Comparison of ENCODE assay signal across 34 cellular contexts in genomic region chr1:110484801-110485200, GRCh38. TPM values are rescaled to one million over a fixed set of nuclear protein-coding genes. Genes with fewer than 3 reads are reported as not detected.
"Had no signal": no experiment of that assay in that cellular context is flagged by ENCODE, and none has a peak within 500 bp of the region (broad histone marks: within the 10 kb centered on the region; RNA-seq: fewer than 3 reads in every experiment).

No MANE protein-coding gene starts in this region.

- FAIRE-seq: bronchial epithelial cell, TTC549 had no signal

- H3K27ac ChIP-seq: ascending aorta, cardiac muscle cell, VCaP had no signal

- DNase-seq: activated CD4-positive, alpha-beta memory T cell treated with anti-CD3 and anti-CD28 coated beads, Interleukin-2, amount 10 ng/mL, durations not matched to agents 7 days and 5 days; activated CD4-positive, alpha-beta T cell treated with anti-CD3 and anti-CD28 coated beads for 1 hour; activated CD4-positive, alpha-beta T cell treated with anti-CD3 and anti-CD28 coated beads for 36 hours; activated CD4-positive, alpha-beta T cell treated with anti-CD3 and anti-CD28 coated beads for 48 hours; activated CD4-positive, alpha-beta T cell treated with anti-CD3 and anti-CD28 coated beads, Interleukin-2, amount 10 ng/mL, durations not matched to agents 7 days and 5 days; activated CD4-positive, alpha-beta T cell treated with anti-CD3 and anti-CD28 coated beads, Interleukin-2, amount 50 U/mL, for 48 hours; activated CD4-positive, CD25-positive, alpha-beta regulatory T cell; activated CD8-positive, alpha-beta memory T cell treated with anti-CD3 and anti-CD28 coated beads for 24 hours; activated CD8-positive, alpha-beta memory T cell treated with anti-CD3 and anti-CD28 coated beads, Interleukin-2, amount 10 ng/mL, durations not matched to agents 7 days and 5 days; activated CD8-positive, alpha-beta memory T cell treated with anti-CD3 and anti-CD28 coated beads, Interleukin-2, amount 50 U/mL, for 48 hours; activated CD8-positive, alpha-beta T cell treated with anti-CD3 and anti-CD28 coated beads, Interleukin-2, amount 10 ng/mL, durations not matched to agents 7 days and 5 days; activated effector memory CD4-positive, alpha-beta T cell treated with Interleukin-2 at 50 U/mL for 16 hours; activated gamma-delta T cell; activated naive CD4-positive, alpha-beta T cell treated with anti-CD3 and anti-CD28 coated beads, Interleukin-2, amount 10 ng/mL, durations not matched to agents 7 days and 5 days; activated naive CD4-positive, alpha-beta T cell treated with Interleukin-2 at 50 U/mL for 16 hours; activated naive CD8-positive, alpha-beta T cell treated with anti-CD3 and anti-CD28 coated beads, Interleukin-2, amount 10 ng/mL, durations not matched to agents 7 days and 5 days; activated naive CD8-positive, alpha-beta T cell treated with anti-CD3 and anti-CD28 coated beads, Interleukin-2, amount 50 U/mL, for 24 hours; activated T-cell treated with anti-CD3 and anti-CD28 coated beads, Interleukin-2, amount 50 U/mL, for 24 hours; activated T-cell treated with anti-CD3 and anti-CD28 coated beads, Interleukin-2, amount 50 U/mL, for 48 hours; amygdala; anterior cingulate cortex; caudate nucleus; cerebellar nuclear complex; T-helper 1 cell; T-helper 2 cell; T-helper 9 cell had no signal

- H3K9me3 ChIP-seq: ascending aorta had no signal

- H3K4me1 ChIP-seq: ascending aorta had no signal

- H3K36me3 ChIP-seq: ascending aorta, cardiac muscle cell had no signal

- H3K27me3 ChIP-seq: ascending aorta, cardiac muscle cell had no signal

- H3K4me3 ChIP-seq: ascending aorta, cardiac muscle cell had no signal

RNA-seq across cellular contexts. Expression of gene PROK1, which starts 33.9 kb away (rescaled TPM):
- total RNA-seq: activated CD4-positive, alpha-beta memory T cell treated with anti-CD3 and anti-CD28 coated beads, Interleukin-2, amount 10 ng/mL, durations not matched to agents 7 days and 5 days; activated CD4-positive, alpha-beta T cell treated with anti-CD3 and anti-CD28 coated beads for 36 hours; activated CD4-positive, alpha-beta T cell treated with anti-CD3 and anti-CD28 coated beads, Interleukin-2, amount 10 ng/mL, durations not matched to agents 7 days and 5 days; activated CD8-positive, alpha-beta memory T cell treated with anti-CD3 and anti-CD28 coated beads, Interleukin-2, amount 10 ng/mL, durations not matched to agents 7 days and 5 days; activated CD8-positive, alpha-beta T cell treated with anti-CD3 and anti-CD28 coated beads, Interleukin-2, amount 10 ng/mL, durations not matched to agents 7 days and 5 days; activated naive CD8-positive, alpha-beta T cell treated with anti-CD3 and anti-CD28 coated beads, Interleukin-2, amount 10 ng/mL, durations not matched to agents 7 days and 5 days; activated T-helper 2 cell treated with anti-CD3 and anti-CD28 coated beads, Interferon-gamma antibody, Interleukin-2, Interleukin-4, amounts not matched to agents 10 μg/mL and 5 μg/mL and 100 μg/mL, durations not matched to agents 14 hours and 24 hours and 36 hours; ascending aorta; bronchial epithelial cell; WTC11 had no signal
- polyA plus RNA-seq: cardiac muscle cell had no signal

RNA-seq across cellular contexts. Expression of gene KCNA10, which starts 34.2 kb away (rescaled TPM):
- total RNA-seq: activated CD4-positive, alpha-beta memory T cell treated with anti-CD3 and anti-CD28 coated beads, Interleukin-2, amount 10 ng/mL, durations not matched to agents 7 days and 5 days; activated CD4-positive, alpha-beta T cell treated with anti-CD3 and anti-CD28 coated beads for 36 hours; activated CD4-positive, alpha-beta T cell treated with anti-CD3 and anti-CD28 coated beads, Interleukin-2, amount 10 ng/mL, durations not matched to agents 7 days and 5 days; activated CD8-positive, alpha-beta memory T cell treated with anti-CD3 and anti-CD28 coated beads, Interleukin-2, amount 10 ng/mL, durations not matched to agents 7 days and 5 days; activated CD8-positive, alpha-beta T cell treated with anti-CD3 and anti-CD28 coated beads, Interleukin-2, amount 10 ng/mL, durations not matched to agents 7 days and 5 days; activated naive CD8-positive, alpha-beta T cell treated with anti-CD3 and anti-CD28 coated beads, Interleukin-2, amount 10 ng/mL, durations not matched to agents 7 days and 5 days; activated T-helper 2 cell treated with anti-CD3 and anti-CD28 coated beads, Interferon-gamma antibody, Interleukin-2, Interleukin-4, amounts not matched to agents 10 μg/mL and 5 μg/mL and 100 μg/mL, durations not matched to agents 14 hours and 24 hours and 36 hours; ascending aorta; bronchial epithelial cell; cardiac muscle cell; WTC11 had no signal
- polyA plus RNA-seq: adipose tissue, cardiac muscle cell had no signal
